1 cellular context compared by ENCODE assay signal in the genomic region with DNA sequence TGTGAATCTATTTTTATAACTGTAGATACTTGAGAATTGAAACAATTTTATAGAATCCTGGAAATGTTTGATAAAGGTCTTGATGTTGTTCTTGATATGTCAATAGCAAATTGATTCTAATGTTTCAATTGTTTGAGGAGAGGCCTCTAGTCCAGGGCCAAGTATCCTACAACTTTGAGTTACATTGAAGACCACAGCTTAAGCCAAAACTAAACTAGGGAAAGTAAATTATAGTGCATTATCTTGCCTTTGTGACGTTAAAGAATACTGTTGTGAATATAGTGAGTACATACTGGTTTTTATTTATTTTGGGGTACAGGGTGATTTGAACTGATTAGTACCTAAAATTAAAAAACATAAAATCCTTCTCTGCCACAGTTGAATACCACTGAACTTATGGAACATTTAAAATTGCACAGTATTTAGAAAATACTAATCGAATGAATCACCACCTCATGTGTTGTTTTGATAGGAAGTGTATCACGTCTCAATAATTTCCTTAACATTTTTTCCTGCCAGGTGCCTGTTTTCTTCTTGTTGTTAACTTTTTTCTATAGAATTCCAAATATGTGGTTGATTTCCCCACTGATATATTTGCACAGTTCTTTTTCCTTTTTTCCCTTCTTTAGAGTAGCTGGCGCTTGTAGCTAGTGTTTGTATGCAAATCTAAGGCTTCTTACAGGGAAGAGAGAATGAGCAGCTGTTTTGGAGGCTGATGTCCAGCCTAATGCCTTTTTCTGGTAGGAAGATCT.
TF ChIP-seq lines count a peak whose summit lies in the region.

No MANE protein-coding gene starts in this region.

TF ChIP-seq in HEK293, 187 proteins besides CTCF, POLR2A, EP300 and RAD21 (continued from another document):
- TF ChIP-seq, protein P1, sequence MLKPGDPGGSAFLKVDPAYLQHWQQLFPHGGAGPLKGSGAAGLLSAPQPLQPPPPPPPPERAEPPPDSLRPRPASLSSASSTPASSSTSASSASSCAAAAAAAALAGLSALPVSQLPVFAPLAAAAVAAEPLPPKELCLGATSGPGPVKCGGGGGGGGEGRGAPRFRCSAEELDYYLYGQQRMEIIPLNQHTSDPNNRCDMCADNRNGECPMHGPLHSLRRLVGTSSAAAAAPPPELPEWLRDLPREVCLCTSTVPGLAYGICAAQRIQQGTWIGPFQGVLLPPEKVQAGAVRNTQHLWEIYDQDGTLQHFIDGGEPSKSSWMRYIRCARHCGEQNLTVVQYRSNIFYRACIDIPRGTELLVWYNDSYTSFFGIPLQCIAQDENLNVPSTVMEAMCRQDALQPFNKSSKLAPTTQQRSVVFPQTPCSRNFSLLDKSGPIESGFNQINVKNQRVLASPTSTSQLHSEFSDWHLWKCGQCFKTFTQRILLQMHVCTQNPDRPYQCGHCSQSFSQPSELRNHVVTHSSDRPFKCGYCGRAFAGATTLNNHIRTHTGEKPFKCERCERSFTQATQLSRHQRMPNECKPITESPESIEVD (tag by site-specific recombination; IDR thresholded peaks at IDR 0.05), result peak; percentile 65
- no peak for TF ChIP-seq ZNF175 (tag by site-specific recombination; IDR thresholded peaks at IDR 0.05)
- TF ChIP-seq ZNF629 (tag by site-specific recombination; IDR thresholded peaks at IDR 0.05), result 0 out of 2 replicates have a peak, but pooled peaks have one; percentile 10
- TF ChIP-seq ZEB2 (tag by site-specific recombination; IDR thresholded peaks at IDR 0.05), result 0 out of 2 replicates have a peak, but pooled peaks have one; percentile 58
